In the genomic region with DNA sequence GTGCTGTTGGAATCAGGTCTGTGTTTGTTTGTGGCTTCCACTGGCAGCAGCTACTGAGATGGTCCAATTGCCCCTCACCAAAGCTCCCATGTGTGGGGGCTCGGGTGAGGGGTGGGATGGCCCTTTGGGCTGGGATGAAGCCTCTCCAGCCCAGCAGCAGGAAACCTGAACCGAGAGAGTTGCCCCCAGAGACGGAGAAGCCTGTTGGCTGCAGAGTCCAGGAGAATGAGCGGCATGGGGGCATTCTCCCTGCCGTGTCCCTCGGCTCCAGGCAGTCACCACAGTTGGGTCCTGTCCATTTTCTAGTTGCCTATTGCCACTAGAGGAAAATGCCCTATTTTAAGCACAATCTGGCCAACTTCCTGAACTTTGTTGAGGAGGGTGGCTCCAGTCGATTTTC, we compare ENCODE assay signal across 28 cellular contexts.
DNase-seq lines count a peak whose midpoint lies in the region; ATAC-seq, FAIRE-seq and TF ChIP-seq lines count a peak whose summit lies in the region.
"Had no signal": no experiment of that assay in that cellular context is flagged by ENCODE, and none has a peak within 500 bp of the region (broad histone marks: within the 10 kb centered on the region; RNA-seq: fewer than 3 reads in every experiment).

No MANE protein-coding gene starts in this region.

- H2BK15ac ChIP-seq in H1 (ENCODE audit: low read length) (no peak overlapping the region), neuronal stem cell (ENCODE audit: low read length) (peak overlapping the region; percentile 95)

- H3K23me2 ChIP-seq in H1 (ENCODE audit: low read depth, low read length): no peaks in the 10 kb centered on the region

- H2AK5ac ChIP-seq in H1 (ENCODE audit: low read depth, low read length) (peak overlapping the region; percentile 82; the same call in 1 of the 2 replicates), neuronal stem cell (ENCODE audit: low read depth, low read length) (peak overlapping the region; percentile 93)

- TF ChIP-seq POLR2A in H1 (IDR thresholded peaks at IDR 0.05; ENCODE audit: control extremely low read depth in 1 of 2, low read depth in 2 of 2, low read length in 2 of 2): no peak
- no peak for TF ChIP-seq POLR2A in H54 (IDR thresholded peaks at IDR 0.05; ENCODE audit: low read depth, low read length)

- H2BK20ac ChIP-seq in H1 (ENCODE audit: low read length): peak overlapping the region; percentile 64; the same call in 1 of the 2 replicates

- no peaks in the 10 kb centered on the region for H4K20me1 ChIP-seq in H1 (replicated peaks in 1 of 2; ENCODE audit: control insufficient read depth in 1 of 2, insufficient read depth in 2 of 2, low read length in 2 of 2)
- H4K20me1 ChIP-seq: BLaER1 had no signal

- H3K18ac ChIP-seq in H1 (ENCODE audit: extremely low read depth, low read length) (peak overlapping the region; percentile 86; the same call in 1 of the 2 replicates), neuronal stem cell (ENCODE audit: low read length) (peak overlapping the region; percentile 95)

- H3K9me3 ChIP-seq in H1 (ENCODE audit: insufficient read depth in 2 of 2, low read depth in 1 of 2, low read length in 1 of 2): peaks cover 0 to 5% of the 10 kb centered on the region in 2 experiments; a peak in 2 of 4 replicates
- peaks cover 0 to 6% of the 10 kb centered on the region in 2 donors for H3K9me3 ChIP-seq in neuronal stem cell (replicated peaks in 1 of 2; ENCODE audit: control insufficient read depth in 2 of 2, insufficient read depth in 1 of 2, low read depth in 1 of 2, low read length in 2 of 2)
- no peaks in the 10 kb centered on the region for H3K9me3 ChIP-seq in upper lobe of right lung
- H3K9me3 ChIP-seq: BE2C had no signal

- in situ Hi-C loops in GM13977 (cut with MboI; ENCODE audit: low pct_unique_long_range_greater_than_20kb, low sequenced_read_pairs, unreplicated experiment): no loop called here

- no peaks in the 10 kb centered on the region for H3K79me1 ChIP-seq in H1 (ENCODE audit: low read depth, low read length)
- no peaks in the 10 kb centered on the region for H3K79me1 ChIP-seq in neuronal stem cell (ENCODE audit: low read depth, low read length)

- TF ChIP-seq RAD21 in H1 (IDR thresholded peaks at IDR 0.05 in 1 of 2, conservative IDR thresholded peaks at IDR 0.05 in 1 of 2; ENCODE audit: low read depth in 2 of 2, low read length in 2 of 2): no peak

- WGBS in H1 (ENCODE audit: extremely low coverage in 1 of 2, insufficient coverage in 1 of 2, insufficient read length in 1 of 2, insufficient replicate concordance in 2 of 2, low coverage in 1 of 2, low lambda C conversion rate in 2 of 2, missing lambda C conversion rate in 1 of 2), 2 experiments: 83% methylated on average over 7 of the region's 7 CpGs; no CpG with 5 or more reads in 1 of the 2 experiments
- no CpG with 5 or more reads among the region's 7 CpGs for WGBS in neuronal stem cell (ENCODE audit: extremely low coverage in 2 of 2, insufficient read length in 2 of 2, insufficient replicate concordance in 1 of 2), 2 donors

- no peak overlapping the region for H2BK120ac ChIP-seq in H1 (replicated peaks; ENCODE audit: low read depth, low read length)
- no peak overlapping the region for H2BK120ac ChIP-seq in neuronal stem cell (ENCODE audit: low read depth, low read length)

- no peak overlapping the region for H3K4me3 ChIP-seq in H1 (ENCODE audit: extremely low read depth in 1 of 4, insufficient read depth in 2 of 4, low read depth in 3 of 4, low read length in 4 of 4)
- no peak overlapping the region for H3K4me3 ChIP-seq in neuronal stem cell (ENCODE audit: low read length in 2 of 2)
- no peak overlapping the region for H3K4me3 ChIP-seq in upper lobe of right lung
- H3K4me3 ChIP-seq: BLaER1, GM12878 had no signal

- H3K27me3 ChIP-seq in H1 (replicated peaks in 1 of 4; ENCODE audit: control insufficient read depth in 3 of 4, extremely low read depth in 1 of 4, insufficient read depth in 3 of 4, low read length in 3 of 4): peaks cover 0 to 2% (median 0%) of the 10 kb centered on the region in 4 experiments; a peak in 3 of 7 replicates
- H3K27me3 ChIP-seq in neuronal stem cell (ENCODE audit: control insufficient read depth in 3 of 3, insufficient read depth in 3 of 3, low read depth in 1 of 3, low read length in 3 of 3): peaks cover 0 to 4% (median 0%) of the 10 kb centered on the region in 3 experiments
- peaks cover 7% of the 10 kb centered on the region for H3K27me3 ChIP-seq in upper lobe of right lung
- H3K27me3 ChIP-seq: BE2C, BLaER1 had no signal

- FAIRE-seq in H1 (lab: Jason Lieb, UNC) (no peak), H54 (lab: Jason Lieb, UNC) (no peak)
- FAIRE-seq: A204.1, GM12878, GM12892, GM19239 had no signal

- intact Hi-C loops in upper lobe of right lung (cut with DNase I): no loop called here

- H4K5ac ChIP-seq in H1 (ENCODE audit: insufficient read length, low read depth, low read length): no peak overlapping the region

- peaks cover 0 to 25% (median 13%) of the 10 kb centered on the region in 4 experiments; a peak in 4 of 7 replicates for H3K4me1 ChIP-seq in H1 (replicated peaks in 1 of 4; ENCODE audit: control insufficient read depth in 3 of 4, insufficient read depth in 4 of 4, low read length in 3 of 4)
- peaks cover 15 to 23% of the 10 kb centered on the region in 2 donors for H3K4me1 ChIP-seq in neuronal stem cell (ENCODE audit: control insufficient read depth in 2 of 2, insufficient read depth in 1 of 2, low read depth in 1 of 2, low read length in 2 of 2)
- no peaks in the 10 kb centered on the region for H3K4me1 ChIP-seq in upper lobe of right lung
- H3K4me1 ChIP-seq: BE2C had no signal

- no peak overlapping the region for H2AFZ ChIP-seq in H1 (ENCODE audit: low read length)
- H2AFZ ChIP-seq in neuronal stem cell (ENCODE audit: low read length): no peak overlapping the region

- ATAC-seq in upper lobe of right lung: no peak
- ATAC-seq: GM12878 had no signal

- H3K4me2 ChIP-seq in H1 (ENCODE audit: insufficient read depth in 1 of 2, low read depth in 2 of 2, low read length in 2 of 2): no peak overlapping the region
- no peak overlapping the region for H3K4me2 ChIP-seq in neuronal stem cell (ENCODE audit: insufficient read depth, low read length, poor library complexity, severe bottlenecking)
- H3K4me2 ChIP-seq: BLaER1 had no signal

- no peak overlapping the region for H3K56ac ChIP-seq in H1 (replicated peaks; ENCODE audit: insufficient read length, low read depth, low read length)

- H3K4ac ChIP-seq in H1 (replicated peaks; ENCODE audit: insufficient read length, low read depth, low read length) (no peak overlapping the region), neuronal stem cell (ENCODE audit: low read length) (no peak overlapping the region)

- H2BK5ac ChIP-seq in H1 (ENCODE audit: low read depth, low read length) (peak overlapping the region; percentile 75; the same call in 1 of the 2 replicates), neuronal stem cell (ENCODE audit: low read length) (peak overlapping the region; percentile 79)

- no peak overlapping the region for H3K27ac ChIP-seq in H1 (ENCODE audit: low read depth, low read length)
- H3K27ac ChIP-seq in neuronal stem cell (replicated peaks; ENCODE audit: low read length): no peak overlapping the region
- H3K27ac ChIP-seq in upper lobe of right lung: no peak overlapping the region
- H3K27ac ChIP-seq: BLaER1 had no signal

- H3K14ac ChIP-seq in H1 (ENCODE audit: insufficient read length) (no peak overlapping the region), neuronal stem cell (ENCODE audit: low read length) (peak overlapping the region; percentile 44)

- H3K23ac ChIP-seq in H1 (ENCODE audit: insufficient read length) (no peak overlapping the region), neuronal stem cell (ENCODE audit: low read depth, low read length, poor library complexity) (no peak overlapping the region)

- POLR2A ChIA-PET in H1 (lab: Charles Lee; ENCODE audit: partially characterized antibody): interaction anchor here (0.6 kb wide), 1 partner anchor 52 kb away, joined by 3 read pairs; no protein-coding TSS in a partner anchor

- TF ChIP-seq CTCF in H1 (IDR thresholded peaks at IDR 0.05; ENCODE audit: control extremely low read depth in 1 of 3, insufficient read depth in 1 of 3, low read depth in 1 of 3, low read length in 3 of 3) (no peak), upper lobe of right lung (IDR thresholded peaks at IDR 0.05) (no peak), GM13977 (IDR thresholded peaks at IDR 0.05; ENCODE audit: extremely low read depth, insufficient read depth, missing control alignments) (no peak)

- no peak overlapping the region for H3K9ac ChIP-seq in H1 (replicated peaks in 1 of 4; ENCODE audit: extremely low read depth in 1 of 4, low read depth in 3 of 4, low read length in 3 of 4)
- H3K9ac ChIP-seq in neuronal stem cell (ENCODE audit: low read depth, low read length, poor library complexity): no peak overlapping the region
- H3K9ac ChIP-seq: BLaER1 had no signal

- TF ChIP-seq EP300 in H1 (IDR thresholded peaks at IDR 0.05; ENCODE audit: borderline replicate concordance in 1 of 2, low read depth in 2 of 2, low read length in 2 of 2): no peak

- H4K8ac ChIP-seq in H1 (ENCODE audit: extremely low read depth, insufficient read depth, low read length) (no peak overlapping the region), neuronal stem cell (ENCODE audit: low read depth, low read length) (no peak overlapping the region)

- H3K36me3 ChIP-seq in H1 (ENCODE audit: control insufficient read depth in 2 of 4, insufficient read depth in 4 of 4, low read length in 3 of 4): no peaks in the 10 kb centered on the region
- H3K36me3 ChIP-seq in neuronal stem cell (replicated peaks in 1 of 2; ENCODE audit: control insufficient read depth in 2 of 2, insufficient read depth in 2 of 2, low read length in 2 of 2): no peaks in the 10 kb centered on the region
- no peaks in the 10 kb centered on the region for H3K36me3 ChIP-seq in upper lobe of right lung
- H3K36me3 ChIP-seq: BE2C, BLaER1 had no signal

- H4K91ac ChIP-seq in H1 (replicated peaks; ENCODE audit: insufficient read length, low read length) (peak overlapping the region; percentile 93), neuronal stem cell (ENCODE audit: low read depth, low read length, poor library complexity) (no peak overlapping the region)

- H2BK12ac ChIP-seq in H1 (ENCODE audit: low read depth, low read length): peak overlapping the region; percentile 91; the same call in 1 of the 2 replicates
- H2BK12ac ChIP-seq in neuronal stem cell (ENCODE audit: low read length): peak overlapping the region; percentile 96

- no peaks in the 10 kb centered on the region for H3K79me2 ChIP-seq in H1 (ENCODE audit: control insufficient read depth in 1 of 2, insufficient read depth in 2 of 2, low read length in 2 of 2)

- CTCF ChIA-PET in H1 (lab: Charles Lee; ENCODE audit: partially characterized antibody): interaction anchor here (0.6 to 1.4 kb wide), 2 partner anchors 107 to 225 kb away, joined by 3 read pairs; no protein-coding TSS in a partner anchor

- DNase-seq in H1 (ENCODE audit: low read depth in 1 of 2, low spot score in 2 of 2): no peak
- DNase-seq in mesenteric fat pad (ENCODE audit: low spot score): peak; percentile 57
- no peak for DNase-seq in neuronal stem cell (ENCODE audit: low spot score)
- peak; percentile 22 for DNase-seq in upper lobe of right lung
- no peak for DNase-seq in H54 (ENCODE audit: insufficient read length, low spot score)
- no peak for DNase-seq in OCI-M1 (lab: John Stamatoyannopoulos, UW)
- DNase-seq in activated CD4-positive, alpha-beta T cell treated with anti-CD3 and anti-CD28 coated beads for 48 hours: no peak
- DNase-seq in GM13977 (ENCODE audit: low spot score): no peak
- DNase-seq: 8988T; ACHN; BE2C; C1 segment of cervical spinal cord; CD4-positive, alpha-beta memory T cell; CD4-positive, CD25-positive, alpha-beta regulatory T cell; CD8-positive, alpha-beta memory T cell; COR-L47; DMS 273 treated with DMSO at 0.1 percent for 48 hours; DMS153; DMS53; DMS79; DND-41; EL; GDM1 had no signal

Comparison
In these comparisons a context has a peak if more than half of its experiments do, and no peak if none do; other contexts are left out.
1. DNase-seq: peak in mesenteric fat pad (single experiment) and upper lobe of right lung (single experiment); none in H1 (0 of 2), neuronal stem cell (single experiment), H54 (single experiment), OCI-M1 (single experiment), activated CD4-positive, alpha-beta T cell treated with anti-CD3 and anti-CD28 coated beads for 48 hours (single experiment) and GM13977 (single experiment).